ENCODE assay signal across 12 cellular contexts in genomic region chr10:118692911-118693310, GRCh38.
DNase-seq lines count a peak whose midpoint lies in the region; ATAC-seq and TF ChIP-seq lines count a peak whose summit lies in the region.
"Had no signal": no experiment of that assay in that cellular context is flagged by ENCODE, and none has a peak within 500 bp of the region (broad histone marks: within the 10 kb centered on the region; RNA-seq: fewer than 3 reads in every experiment).

No MANE protein-coding gene starts in this region.

- no peak overlapping the region for H3K4me3 ChIP-seq in fibroblast of mammary gland (ENCODE audit: control insufficient read depth, low read depth, low read length)
- H3K4me3 ChIP-seq: K562 had no signal

- no peak overlapping the region for H3K27ac ChIP-seq in RWPE1

- DNase-seq in GM04503 (ENCODE audit: low read depth), result peak; percentile 95
- peak; percentile 58 for DNase-seq in RWPE1 (ENCODE audit: low spot score)
- DNase-seq in fibroblast of mammary gland (ENCODE audit: low read depth), result peak; percentile 98
- no peak for DNase-seq in sciatic nerve (ENCODE audit: low spot score)
- DNase-seq in Kasumi-1 (lab: John Stamatoyannopoulos, UW), result no peak
- DNase-seq: activated CD4-positive, alpha-beta T cell treated with anti-CD3 and anti-CD28 coated beads for 1 hour; activated gamma-delta T cell treated with Interleukin-2 at 50 U/mL for 16 hours; DMS79 treated with DMSO at 0.1 percent for 48 hours had no signal

- TF ChIP-seq CTCF in RWPE1 (conservative IDR thresholded peaks at IDR 0.05; ENCODE audit: low read depth) (no peak), fibroblast of mammary gland (conservative IDR thresholded peaks at IDR 0.05; ENCODE audit: control insufficient read depth, insufficient read depth, low read depth, low read length) (no peak)

- CTCF ChIA-PET in RWPE1 (lab: Yijun Ruan, JAX), result interaction anchor here (0.7 kb wide), 2 partner anchors 368 to 1342 kb away, joined by 3 read pairs; no protein-coding TSS in a partner anchor

- POLR2A ChIA-PET in RWPE1 (lab: Yijun Ruan, JAX; ENCODE audit: low non-redundant PET), result no interaction called here

- peak; percentile 53 for ATAC-seq in sciatic nerve
- ATAC-seq in HG02642 (IDR thresholded peaks at IDR 0.05; ENCODE audit: poor library complexity, unreplicated experiment), result no peak
- no peak for ATAC-seq in GM18867 (IDR thresholded peaks at IDR 0.05; ENCODE audit: unreplicated experiment)
- ATAC-seq in GM19023 (IDR thresholded peaks at IDR 0.05; ENCODE audit: unreplicated experiment), result no peak
- ATAC-seq: K562 had no signal

- intact Hi-C loops in sciatic nerve (cut with DNase I), result no loop called here

Comparison
In these comparisons a context has a peak if more than half of its experiments do, and no peak if none do; other contexts are left out.
1. DNase-seq: peak in GM04503 (single experiment), RWPE1 (single experiment) and fibroblast of mammary gland (single experiment); none in sciatic nerve (single experiment) and Kasumi-1 (0 of 2).